18 cellular contexts compared by ENCODE assay signal in the genomic region with DNA sequence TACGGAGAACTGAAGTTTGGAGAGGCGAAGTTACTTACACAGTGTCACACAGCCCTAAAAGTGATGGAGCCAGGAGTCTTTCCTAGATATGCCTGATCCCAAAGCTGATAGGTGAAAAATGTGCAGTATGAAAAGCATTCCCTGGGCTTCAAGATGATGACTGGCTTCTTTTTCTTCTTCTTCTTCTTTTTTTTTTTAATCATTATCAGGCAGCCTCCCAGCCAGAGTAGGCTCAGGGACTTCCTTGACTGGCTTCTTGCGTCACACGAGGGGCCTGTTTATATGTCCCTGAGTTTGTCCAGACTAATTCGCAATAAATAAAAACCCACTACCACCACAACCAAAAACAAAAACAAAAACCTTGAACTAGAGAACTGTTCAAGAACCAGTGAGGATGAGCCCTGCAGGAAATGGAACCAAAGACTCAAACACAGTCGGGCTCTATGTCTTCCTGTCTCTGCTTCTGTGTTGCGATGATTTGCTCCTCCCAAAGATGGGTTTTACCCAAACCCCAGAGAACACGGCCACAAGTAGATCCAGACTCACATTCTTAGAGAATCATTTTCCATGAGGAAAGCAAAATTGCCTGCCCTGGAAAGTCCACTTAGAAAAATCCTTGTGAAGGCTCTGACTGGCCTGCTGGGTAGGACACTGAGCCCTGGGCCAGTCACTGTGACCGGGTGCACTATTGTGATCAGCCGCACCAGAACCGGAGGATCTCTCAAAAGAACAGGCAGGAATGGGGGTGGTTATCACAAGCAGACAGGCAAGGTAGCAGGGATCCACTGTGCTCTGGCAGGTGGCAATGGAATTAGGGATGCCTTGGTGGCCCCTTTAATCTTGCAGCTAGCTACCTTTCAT. TPM values are rescaled to one million over a fixed set of nuclear protein-coding genes. Genes with fewer than 3 reads are reported as not detected.
DNase-seq lines count a peak whose midpoint lies in the region; ATAC-seq lines count a peak whose summit lies in the region.
"Had no signal": no experiment of that assay in that cellular context is flagged by ENCODE, and none has a peak within 500 bp of the region (broad histone marks: within the 10 kb centered on the region; RNA-seq: fewer than 3 reads in every experiment).

No MANE protein-coding gene starts in this region.

- peak; percentile 45 for ATAC-seq in activated CD4-positive, alpha-beta T cell treated with anti-CD3 and anti-CD28 coated beads for 36 hours
- ATAC-seq in activated CD8-positive, alpha-beta T cell treated with anti-CD3 and anti-CD28 coated beads, Interleukin-2, amount 10 ng/mL, durations not matched to agents 7 days and 5 days: peak; percentile 76
- peak; percentile 48 for ATAC-seq in naive thymus-derived CD4-positive, alpha-beta T cell
- ATAC-seq: A549 had no signal

- peak overlapping the region; percentile 55 for H3K4me3 Mint-ChIP-seq in activated CD4-positive, alpha-beta T cell treated with anti-CD3 and anti-CD28 coated beads for 36 hours
- peak overlapping the region; percentile 9 for H3K4me3 Mint-ChIP-seq in activated CD8-positive, alpha-beta T cell treated with anti-CD3 and anti-CD28 coated beads, Interleukin-2, amount 10 ng/mL, durations not matched to agents 7 days and 5 days
- H3K4me3 Mint-ChIP-seq in naive thymus-derived CD4-positive, alpha-beta T cell: peak overlapping the region in 6 of 10 donors; percentile 2 to 73 (median 50)

- no peak overlapping the region for H3K4me3 ChIP-seq in naive thymus-derived CD4-positive, alpha-beta T cell (ENCODE audit: low read length)
- H3K4me3 ChIP-seq: A549, left ventricle myocardium inferior, upper lobe of left lung had no signal

- peaks cover 46% of the 10 kb centered on the region for H3K4me1 Mint-ChIP-seq in activated CD4-positive, alpha-beta T cell treated with anti-CD3 and anti-CD28 coated beads for 36 hours
- H3K4me1 Mint-ChIP-seq in activated CD8-positive, alpha-beta T cell treated with anti-CD3 and anti-CD28 coated beads, Interleukin-2, amount 10 ng/mL, durations not matched to agents 7 days and 5 days (ENCODE audit: low read depth): peaks cover 52% of the 10 kb centered on the region
- H3K4me1 Mint-ChIP-seq in naive thymus-derived CD4-positive, alpha-beta T cell: peaks cover 9 to 51% (median 16%) of the 10 kb centered on the region in 7 donors

- no peak overlapping the region for H3K27ac ChIP-seq in naive thymus-derived CD4-positive, alpha-beta T cell (ENCODE audit: low read depth, low read length)
- H3K27ac ChIP-seq: A549, left ventricle myocardium inferior, upper lobe of left lung had no signal

- intact Hi-C loops in activated CD4-positive, alpha-beta T cell treated with anti-CD3 and anti-CD28 coated beads for 36 hours (cut with DNase I, micrococcal nuclease): loop anchor here in 1 of 2 experiments (5.0 kb wide), 1 partner anchor 34 kb away; no protein-coding TSS in a partner anchor
- intact Hi-C loops in naive thymus-derived CD4-positive, alpha-beta T cell (cut with micrococcal nuclease): loop anchor here in 1 of 2 donors (1.0 to 5.0 kb wide), 2 partner anchors 10 to 104 kb away; no protein-coding TSS in a partner anchor

- H3K9me3 Mint-ChIP-seq in activated CD4-positive, alpha-beta T cell treated with anti-CD3 and anti-CD28 coated beads for 36 hours (ENCODE audit: low read depth): no peaks in the 10 kb centered on the region
- no peaks in the 10 kb centered on the region for H3K9me3 Mint-ChIP-seq in activated CD8-positive, alpha-beta T cell treated with anti-CD3 and anti-CD28 coated beads, Interleukin-2, amount 10 ng/mL, durations not matched to agents 7 days and 5 days (ENCODE audit: insufficient read depth)
- no peaks in the 10 kb centered on the region for H3K9me3 Mint-ChIP-seq in naive thymus-derived CD4-positive, alpha-beta T cell

- DNase-seq in activated CD4-positive, alpha-beta T cell treated with anti-CD3 and anti-CD28 coated beads for 36 hours: no peak
- DNase-seq in activated CD4-positive, alpha-beta T cell treated with anti-CD3 and anti-CD28 coated beads for 48 hours: no peak
- DNase-seq in NOMO-1 treated with DMSO at 0.1 percent for 48 hours (lab: John Stamatoyannopoulos, UW; ENCODE audit: unreplicated experiment) (peak; percentile 44), NCI-H345 treated with DMSO at 0.1 percent for 48 hours (lab: John Stamatoyannopoulos, UW; ENCODE audit: unreplicated experiment) (no peak), NCI-H510A treated with DMSO at 0.1 percent for 48 hours (lab: John Stamatoyannopoulos, UW) (no peak), AG08395 (ENCODE audit: low spot score) (no peak)
- peak; percentile 37 for DNase-seq in activated CD8-positive, alpha-beta T cell treated with anti-CD3 and anti-CD28 coated beads, Interleukin-2, amount 10 ng/mL, durations not matched to agents 7 days and 5 days
- DNase-seq in naive thymus-derived CD4-positive, alpha-beta T cell: peak in 2 of 9 donors; percentile 4 to 14
- DNase-seq: activated gamma-delta T cell; DMS153; left ventricle myocardium inferior; stimulated activated CD4-positive, alpha-beta T cell treated with anti-CD3 and anti-CD28 coated beads, Interleukin-12 subunit alpha, Interleukin-12 subunit beta, amount 100 ng/mL, for 4 hours had no signal

- POLR2A ChIA-PET in activated CD4-positive, alpha-beta T cell treated with anti-CD3 and anti-CD28 coated beads for 36 hours (lab: Charles Lee): interaction anchor here (0.6 to 0.7 kb wide), 2 partner anchors 58 to 141 kb away, joined by 3 to 6 read pairs; a partner anchor contains a TSS
- POLR2A ChIA-PET in activated CD8-positive, alpha-beta T cell treated with anti-CD3 and anti-CD28 coated beads, Interleukin-2, amount 10 ng/mL, durations not matched to agents 7 days and 5 days (lab: Charles Lee): interaction anchor here (1.4 kb wide), 1 partner anchor 17 kb away, joined by 5 read pairs; no protein-coding TSS in a partner anchor
- POLR2A ChIA-PET in naive thymus-derived CD4-positive, alpha-beta T cell (lab: Charles Lee): no interaction called here

- no peaks in the 10 kb centered on the region for H3K27me3 ChIP-seq in naive thymus-derived CD4-positive, alpha-beta T cell (ENCODE audit: control insufficient read depth in 2 of 2, insufficient read depth in 2 of 2, low read length in 2 of 2)
- H3K27me3 ChIP-seq: upper lobe of left lung had no signal

- H3K27me3 Mint-ChIP-seq in activated CD4-positive, alpha-beta T cell treated with anti-CD3 and anti-CD28 coated beads for 36 hours: no peaks in the 10 kb centered on the region
- H3K27me3 Mint-ChIP-seq in activated CD8-positive, alpha-beta T cell treated with anti-CD3 and anti-CD28 coated beads, Interleukin-2, amount 10 ng/mL, durations not matched to agents 7 days and 5 days (ENCODE audit: low read depth): no peaks in the 10 kb centered on the region
- peaks cover 0 to 5% (median 0%) of the 10 kb centered on the region in 5 donors for H3K27me3 Mint-ChIP-seq in naive thymus-derived CD4-positive, alpha-beta T cell

- CTCF ChIA-PET in activated CD4-positive, alpha-beta T cell treated with anti-CD3 and anti-CD28 coated beads for 36 hours (lab: Charles Lee): interaction anchor here (0.6 to 1.0 kb wide), 2 partner anchors 14 to 17 kb away, joined by 3 read pairs; no protein-coding TSS in a partner anchor
- CTCF ChIA-PET in activated CD8-positive, alpha-beta T cell treated with anti-CD3 and anti-CD28 coated beads, Interleukin-2, amount 10 ng/mL, durations not matched to agents 7 days and 5 days (lab: Charles Lee): interaction anchor here (1.2 kb wide), 2 partner anchors 37 to 130 kb away, joined by 3 to 4 read pairs; a partner anchor contains a TSS
- CTCF ChIA-PET in naive thymus-derived CD4-positive, alpha-beta T cell (lab: Charles Lee): no interaction called here

- H3K4me1 ChIP-seq in naive thymus-derived CD4-positive, alpha-beta T cell (ENCODE audit: control insufficient read depth in 2 of 2, insufficient read depth in 2 of 2, low read length in 2 of 2): peaks cover 2 to 7% of the 10 kb centered on the region in 2 donors
- H3K4me1 ChIP-seq: left ventricle myocardium inferior, upper lobe of left lung had no signal

- H3K27ac Mint-ChIP-seq in activated CD4-positive, alpha-beta T cell treated with anti-CD3 and anti-CD28 coated beads for 36 hours: peak overlapping the region; percentile 85
- H3K27ac Mint-ChIP-seq in activated CD8-positive, alpha-beta T cell treated with anti-CD3 and anti-CD28 coated beads, Interleukin-2, amount 10 ng/mL, durations not matched to agents 7 days and 5 days: peak overlapping the region; percentile 90
- H3K27ac Mint-ChIP-seq in naive thymus-derived CD4-positive, alpha-beta T cell: peak overlapping the region in 6 of 9 donors; percentile 3 to 87 (median 32)

- no peaks in the 10 kb centered on the region for H3K36me3 Mint-ChIP-seq in activated CD4-positive, alpha-beta T cell treated with anti-CD3 and anti-CD28 coated beads for 36 hours (ENCODE audit: low read depth)
- H3K36me3 Mint-ChIP-seq in activated CD8-positive, alpha-beta T cell treated with anti-CD3 and anti-CD28 coated beads, Interleukin-2, amount 10 ng/mL, durations not matched to agents 7 days and 5 days (ENCODE audit: low read depth): peaks cover 9% of the 10 kb centered on the region
- H3K36me3 Mint-ChIP-seq in naive thymus-derived CD4-positive, alpha-beta T cell: peaks cover 0 to 24% (median 0%) of the 10 kb centered on the region in 5 donors

- no peaks in the 10 kb centered on the region for H3K9me3 ChIP-seq in naive thymus-derived CD4-positive, alpha-beta T cell (ENCODE audit: control insufficient read depth in 2 of 3, low read length in 3 of 3)
- H3K9me3 ChIP-seq: A549, left ventricle myocardium inferior, upper lobe of left lung had no signal

- H3K36me3 ChIP-seq in naive thymus-derived CD4-positive, alpha-beta T cell (ENCODE audit: control insufficient read depth in 2 of 3, insufficient read depth in 3 of 3, low read length in 3 of 3): no peaks in the 10 kb centered on the region
- H3K36me3 ChIP-seq: left ventricle myocardium inferior, upper lobe of left lung had no signal

RNA-seq across cellular contexts. Expression of a gene that starts 38.0 kb away (rescaled TPM):
- 10 to 100 TPM; 63.6 to 69.5 TPM for total RNA-seq in activated CD4-positive, alpha-beta T cell treated with anti-CD3 and anti-CD28 coated beads for 36 hours
- total RNA-seq in activated CD8-positive, alpha-beta T cell treated with anti-CD3 and anti-CD28 coated beads, Interleukin-2, amount 10 ng/mL, durations not matched to agents 7 days and 5 days: 10 to 100 TPM; 77.7 to 80.6 TPM
- 100 to 1,000 TPM in 1 of 5 experiments, 10 to 100 TPM in 1, 1 to 10 TPM in 1, under 1 TPM in 2; 0.81 to 410 (median 7.3) TPM for total RNA-seq in naive thymus-derived CD4-positive, alpha-beta T cell
- under 1 TPM; 0.10 to 0.11 TPM for polyA plus RNA-seq in naive thymus-derived CD4-positive, alpha-beta T cell

RNA-seq across cellular contexts. Expression of a gene that starts 38.6 kb away (rescaled TPM):
- under 1 TPM; 0.18 to 0.44 TPM for total RNA-seq in activated CD4-positive, alpha-beta T cell treated with anti-CD3 and anti-CD28 coated beads for 36 hours
- under 1 TPM; 0.10 to 0.11 TPM for total RNA-seq in activated CD8-positive, alpha-beta T cell treated with anti-CD3 and anti-CD28 coated beads, Interleukin-2, amount 10 ng/mL, durations not matched to agents 7 days and 5 days
- under 1 TPM in 1 of 5 experiments, not detected in 4; 0.36 TPM for total RNA-seq in naive thymus-derived CD4-positive, alpha-beta T cell
- polyA plus RNA-seq in naive thymus-derived CD4-positive, alpha-beta T cell: under 1 TPM; 0.17 to 0.25 TPM
- total RNA-seq: NCI-H460, osteocyte had no signal

RNA-seq across cellular contexts. Expression of a gene that starts 57.7 kb away (rescaled TPM):
- total RNA-seq in activated CD4-positive, alpha-beta T cell treated with anti-CD3 and anti-CD28 coated beads for 36 hours: not detected
- not detected for total RNA-seq in activated CD8-positive, alpha-beta T cell treated with anti-CD3 and anti-CD28 coated beads, Interleukin-2, amount 10 ng/mL, durations not matched to agents 7 days and 5 days
- total RNA-seq in naive thymus-derived CD4-positive, alpha-beta T cell: not detected
- not detected for polyA plus RNA-seq in naive thymus-derived CD4-positive, alpha-beta T cell
- total RNA-seq: epithelial cell of proximal tubule, left ventricle myocardium inferior, LHCN-M2, NCI-H460, osteocyte, upper lobe of left lung had no signal
- polyA plus RNA-seq: A549 had no signal

Comparison
In these comparisons a context has a peak if more than half of its experiments do, and no peak if none do; other contexts are left out.
1. DNase-seq: peak in NOMO-1 treated with DMSO at 0.1 percent for 48 hours (single experiment) and activated CD8-positive, alpha-beta T cell treated with anti-CD3 and anti-CD28 coated beads, Interleukin-2, amount 10 ng/mL, durations not matched to agents 7 days and 5 days (single experiment); none in activated CD4-positive, alpha-beta T cell treated with anti-CD3 and anti-CD28 coated beads for 36 hours (single experiment), activated CD4-positive, alpha-beta T cell treated with anti-CD3 and anti-CD28 coated beads for 48 hours (single experiment), NCI-H345 treated with DMSO at 0.1 percent for 48 hours (single experiment), NCI-H510A treated with DMSO at 0.1 percent for 48 hours (single experiment) and AG08395 (single experiment).
2. H3K27ac Mint-ChIP-seq: peak in every context shown above with its lines; median percentile 90 in activated CD8-positive, alpha-beta T cell treated with anti-CD3 and anti-CD28 coated beads, Interleukin-2, amount 10 ng/mL, durations not matched to agents 7 days and 5 days; 85 in activated CD4-positive, alpha-beta T cell treated with anti-CD3 and anti-CD28 coated beads for 36 hours; 32 in naive thymus-derived CD4-positive, alpha-beta T cell.
3. Peak in every context shown above with its lines, with median percentiles within 50 percentile points of each other: ATAC-seq and H3K4me3 Mint-ChIP-seq.